In the genomic region with DNA sequence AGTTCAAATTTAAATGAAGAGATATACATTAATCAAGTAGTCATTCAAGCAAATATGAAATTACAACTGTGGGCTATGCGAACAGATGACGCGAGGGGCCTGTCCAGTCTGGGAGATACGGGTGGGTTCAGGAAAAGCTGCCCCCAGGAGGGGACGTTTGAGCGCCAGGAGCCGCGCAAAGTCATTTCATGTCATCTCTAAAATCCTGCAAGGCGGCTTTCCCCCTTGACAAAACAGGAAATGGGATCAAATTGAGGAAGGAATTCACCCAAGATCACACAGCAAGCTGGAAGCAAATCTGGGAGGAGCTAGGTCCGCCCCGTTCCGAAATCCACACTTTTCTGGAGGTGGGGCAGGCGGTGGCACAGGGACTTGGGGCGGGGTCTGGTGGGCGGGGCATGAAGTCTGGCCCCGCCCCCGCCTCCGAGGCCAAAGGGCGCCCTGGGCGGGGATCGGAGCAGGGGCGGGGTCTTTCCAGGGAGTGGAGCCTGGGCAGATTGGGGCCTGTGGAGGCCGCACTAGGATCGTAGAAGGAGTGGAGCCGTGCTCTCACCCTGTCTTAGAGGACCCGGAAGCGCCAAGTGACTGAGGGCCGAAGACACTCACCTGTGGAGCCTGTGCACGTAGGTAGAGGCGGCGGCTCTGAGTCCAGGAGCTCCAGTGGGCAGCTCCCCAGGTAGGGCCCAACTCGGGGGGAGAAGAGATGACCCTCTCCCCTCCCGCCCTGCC, we compare ENCODE assay signal across 8 cellular contexts. TPM values are rescaled to one million over a fixed set of nuclear protein-coding genes. Genes with fewer than 3 reads are reported as not detected.
A peak's percentile ranks its signal among the peaks of the same experiment; 100 is the strongest.
DNase-seq lines count a peak whose midpoint lies in the region; ATAC-seq and TF ChIP-seq lines count a peak whose summit lies in the region.

A gene with protein sequence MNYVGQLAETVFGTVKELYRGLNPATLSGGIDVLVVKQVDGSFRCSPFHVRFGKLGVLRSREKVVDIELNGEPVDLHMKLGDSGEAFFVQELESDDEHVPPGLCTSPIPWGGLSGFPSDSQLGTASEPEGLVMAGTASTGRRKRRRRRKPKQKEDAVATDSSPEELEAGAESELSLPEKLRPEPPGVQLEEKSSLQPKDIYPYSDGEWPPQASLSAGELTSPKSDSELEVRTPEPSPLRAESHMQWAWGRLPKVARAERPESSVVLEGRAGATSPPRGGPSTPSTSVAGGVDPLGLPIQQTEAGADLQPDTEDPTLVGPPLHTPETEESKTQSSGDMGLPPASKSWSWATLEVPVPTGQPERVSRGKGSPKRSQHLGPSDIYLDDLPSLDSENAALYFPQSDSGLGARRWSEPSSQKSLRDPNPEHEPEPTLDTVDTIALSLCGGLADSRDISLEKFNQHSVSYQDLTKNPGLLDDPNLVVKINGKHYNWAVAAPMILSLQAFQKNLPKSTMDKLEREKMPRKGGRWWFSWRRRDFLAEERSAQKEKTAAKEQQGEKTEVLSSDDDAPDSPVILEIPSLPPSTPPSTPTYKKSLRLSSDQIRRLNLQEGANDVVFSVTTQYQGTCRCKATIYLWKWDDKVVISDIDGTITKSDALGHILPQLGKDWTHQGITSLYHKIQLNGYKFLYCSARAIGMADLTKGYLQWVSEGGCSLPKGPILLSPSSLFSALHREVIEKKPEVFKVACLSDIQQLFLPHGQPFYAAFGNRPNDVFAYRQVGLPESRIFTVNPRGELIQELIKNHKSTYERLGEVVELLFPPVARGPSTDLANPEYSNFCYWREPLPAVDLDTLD (plus strand): TSS at position 495 of the 729 bp plus-strand sequence. CDS start 4,983 bp downstream, outside the sequence.

- no peaks in the 10 kb centered on the region for H3K9me3 Mint-ChIP-seq in CD4-positive, CD25-positive, alpha-beta regulatory T cell

- no peak for TF ChIP-seq CTCF in liver (IDR thresholded peaks at IDR 0.05; ENCODE audit: low read depth, low read length, missing input control)

- peaks cover 1% of the 10 kb centered on the region for H3K27me3 ChIP-seq in CD4-positive, CD25-positive, alpha-beta regulatory T cell (ENCODE audit: control insufficient read depth, insufficient read depth, low read length)
- H3K27me3 ChIP-seq in H7 (ENCODE audit: control insufficient read depth, insufficient read depth, low read length) (peaks cover 5% of the 10 kb centered on the region), duodenal mucosa (ENCODE audit: control insufficient read depth in 1 of 2, insufficient read depth in 2 of 2, low read length in 2 of 2) (no peaks in the 10 kb centered on the region), liver (ENCODE audit: control insufficient read depth in 4 of 4, insufficient read depth in 4 of 4, low read length in 3 of 4) (no peaks in the 10 kb centered on the region)

- H3K9me3 ChIP-seq in CD4-positive, CD25-positive, alpha-beta regulatory T cell (ENCODE audit: control insufficient read depth in 2 of 2, low read length in 2 of 2): no peaks in the 10 kb centered on the region
- no peaks in the 10 kb centered on the region for H3K9me3 ChIP-seq in duodenal mucosa (ENCODE audit: control insufficient read depth in 1 of 2, low read length in 2 of 2)
- H3K9me3 ChIP-seq in liver (ENCODE audit: control insufficient read depth in 4 of 4, low read length in 3 of 4): no peaks in the 10 kb centered on the region

- TF ChIP-seq RAD21 in liver (IDR thresholded peaks at IDR 0.05): peak; percentile 34 to 42

- H3K4me1 ChIP-seq in CD4-positive, CD25-positive, alpha-beta regulatory T cell (ENCODE audit: control insufficient read depth, insufficient read depth, low read length, poor library complexity, severe bottlenecking): peaks cover 11% of the 10 kb centered on the region
- H3K4me1 ChIP-seq in duodenal mucosa (ENCODE audit: control insufficient read depth in 1 of 2, insufficient read depth in 2 of 2, low read length in 2 of 2) (peaks cover 24 to 26% of the 10 kb centered on the region in 2 donors), liver (ENCODE audit: control insufficient read depth in 4 of 4, insufficient read depth in 4 of 4, low read length in 3 of 4) (peaks cover 4 to 41% (median 24%) of the 10 kb centered on the region in 4 donors)

- peak within 1 kb of the TSS; percentile 48 to 89 (median 82) for H3K4me3 Mint-ChIP-seq in CD4-positive, CD25-positive, alpha-beta regulatory T cell

- H3K36me3 ChIP-seq in CD4-positive, CD25-positive, alpha-beta regulatory T cell (ENCODE audit: control insufficient read depth, insufficient read depth, low read length): no peaks in the 10 kb centered on the region
- H3K36me3 ChIP-seq in H7 (replicated peaks; ENCODE audit: control insufficient read depth, insufficient read depth, low read length) (no peaks in the 10 kb centered on the region), duodenal mucosa (ENCODE audit: control insufficient read depth in 1 of 2, insufficient read depth in 2 of 2, low read length in 2 of 2) (peaks cover 5 to 8% of the 10 kb centered on the region in 2 donors), liver (ENCODE audit: control insufficient read depth in 4 of 4, insufficient read depth in 3 of 4, low read depth in 1 of 4, low read length in 3 of 4) (no peaks in the 10 kb centered on the region)

- DNase-seq in CD4-positive, CD25-positive, alpha-beta regulatory T cell: peak; percentile 23 to 53 (median 45)
- peak; percentile 99 for DNase-seq in H7
- peak; percentile 86 for DNase-seq in NCI-H2196 treated with DMSO at 0.1 percent for 48 hours (lab: John Stamatoyannopoulos, UW; ENCODE audit: unreplicated experiment)
- peak; percentile 77 for DNase-seq in activated CD4-positive, alpha-beta T cell treated with anti-CD3 and anti-CD28 coated beads for 48 hours
- DNase-seq in stimulated activated CD4-positive, alpha-beta T cell treated with anti-CD3 and anti-CD28 coated beads, Interleukin-4, amount 100 ng/mL, for 1 hour: peak; percentile 55

- peak within 1 kb of the TSS; percentile 47 for H3K4me3 ChIP-seq in CD4-positive, CD25-positive, alpha-beta regulatory T cell (ENCODE audit: low read depth, low read length)
- H3K4me3 ChIP-seq in H7 (ENCODE audit: insufficient read depth, low read depth, low read length) (peak within 1 kb of the TSS; percentile 50), duodenal mucosa (ENCODE audit: low read depth in 1 of 2, low read length in 2 of 2) (peak within 1 kb of the TSS; percentile 70 to 83), liver (ENCODE audit: low read depth in 1 of 3, low read length in 3 of 3) (peak within 1 kb of the TSS; percentile 38 to 64 (median 50))

- H3K27ac ChIP-seq in CD4-positive, CD25-positive, alpha-beta regulatory T cell (ENCODE audit: insufficient read depth, low read length, poor library complexity, severe bottlenecking): no peak within 1 kb of the TSS
- H3K27ac ChIP-seq in duodenal mucosa (ENCODE audit: low read depth, low read length) (peak within 1 kb of the TSS; percentile 79), liver (ENCODE audit: low read depth in 1 of 2, low read length in 2 of 2) (peak within 1 kb of the TSS; percentile 38 to 64)

- no peaks in the 10 kb centered on the region for H3K36me3 Mint-ChIP-seq in CD4-positive, CD25-positive, alpha-beta regulatory T cell

- H3K27ac Mint-ChIP-seq in CD4-positive, CD25-positive, alpha-beta regulatory T cell: peak within 1 kb of the TSS in 2 of 3 donors; percentile 69 to 81

- peak; percentile 39 to 40 for ATAC-seq in CD4-positive, CD25-positive, alpha-beta regulatory T cell (ENCODE audit: low read depth in 2 of 2)
- no peak for ATAC-seq in GM18873 (IDR thresholded peaks at IDR 0.05; ENCODE audit: low FRiP score, unreplicated experiment)

- WGBS in liver: 8% methylated on average over 33 of the region's 33 CpGs

- H3K9ac ChIP-seq in duodenal mucosa (ENCODE audit: low read depth in 1 of 2, low read length in 2 of 2) (peak within 1 kb of the TSS; percentile 70 to 82), liver (ENCODE audit: low read depth in 1 of 2, low read length in 2 of 2) (peak within 1 kb of the TSS in 1 of 2 donors; percentile 39)

- peaks cover 4 to 13% (median 7%) of the 10 kb centered on the region in 4 donors for H3K4me1 Mint-ChIP-seq in CD4-positive, CD25-positive, alpha-beta regulatory T cell

- H3K27me3 Mint-ChIP-seq in CD4-positive, CD25-positive, alpha-beta regulatory T cell: peaks cover 8% of the 10 kb centered on the region

TF ChIP-seq in liver, 16 proteins besides CTCF, POLR2A, EP300 and RAD21 (continues in another document):
- no peak for TF ChIP-seq FOXA2 (IDR thresholded peaks at IDR 0.05)
- peak; percentile 57 for TF ChIP-seq HNF4G (IDR thresholded peaks at IDR 0.05)
- no peak for TF ChIP-seq FOXA1 (IDR thresholded peaks at IDR 0.05)
- peak in 1 of 2 donors; percentile 28 for TF ChIP-seq RXRA (IDR thresholded peaks at IDR 0.05)
- TF ChIP-seq REST (IDR thresholded peaks at IDR 0.05): peak; percentile 65
- peak; percentile 68 for TF ChIP-seq SP1 (IDR thresholded peaks at IDR 0.05)

RNA-seq across cellular contexts. Expression of the gene that starts here (rescaled TPM):
- total RNA-seq in CD4-positive, CD25-positive, alpha-beta regulatory T cell: 0.35 TPM
- under 1 TPM in 1 of 4 donors, not detected in 3; 0.10 TPM for polyA plus RNA-seq in CD4-positive, CD25-positive, alpha-beta regulatory T cell
- total RNA-seq in H7 (2014; rRNA removed; shearing (Covaris generic)): 4.5 and 6.7 TPM in 2 replicates
- 10 to 100 TPM in 1 of 2 donors, 1 to 10 TPM in 1; 1.5 to 19.8 TPM for total RNA-seq in liver
- polyA plus RNA-seq in liver: 10 to 100 TPM in 1 of 2 donors, 1 to 10 TPM in 1; 7.0 to 32.4 TPM

Comparison
In these comparisons a context has a peak if more than half of its experiments do, and no peak if none do; other contexts are left out.
1. RNA of the gene that starts here (polyA plus RNA-seq): 7.0 to 32.4 TPM in liver; 0.10 TPM in CD4-positive, CD25-positive, alpha-beta regulatory T cell; every median in the first group is over 4 times any median in the second.
2. Peak in DNase-seq, ATAC-seq and H3K4me3 ChIP-seq in CD4-positive, CD25-positive, alpha-beta regulatory T cell; RNA of the gene not detected or under 1 TPM.
3. DNase-seq: peak in every context shown above with its lines; median percentile 99 in H7; 86 in NCI-H2196 treated with DMSO at 0.1 percent for 48 hours; 77 in activated CD4-positive, alpha-beta T cell treated with anti-CD3 and anti-CD28 coated beads for 48 hours; 55 in stimulated activated CD4-positive, alpha-beta T cell treated with anti-CD3 and anti-CD28 coated beads, Interleukin-4, amount 100 ng/mL, for 1 hour; 45 in CD4-positive, CD25-positive, alpha-beta regulatory T cell.
4. Peak in every context shown above with its lines, with median percentiles within 50 percentile points of each other: H3K4me3 ChIP-seq.